14 cellular contexts compared by ENCODE assay signal in genomic region chr6:104943781-104944180, GRCh38. TPM values are rescaled to one million over a fixed set of nuclear protein-coding genes. Genes with fewer than 3 reads are reported as not detected.
DNase-seq lines count a peak whose midpoint lies in the region; ATAC-seq, FAIRE-seq and TF ChIP-seq lines count a peak whose summit lies in the region.
"Had no signal": no experiment of that assay in that cellular context is flagged by ENCODE, and none has a peak within 500 bp of the region (broad histone marks: within the 10 kb centered on the region; RNA-seq: fewer than 3 reads in every experiment).

No MANE protein-coding gene starts in this region.

- no peaks in the 10 kb centered on the region for H3K9me3 Mint-ChIP-seq in activated naive CD4-positive, alpha-beta T cell treated with anti-CD3 and anti-CD28 coated beads for 36 hours
- H3K9me3 Mint-ChIP-seq in activated naive CD4-positive, alpha-beta T cell treated with anti-CD3 and anti-CD28 coated beads, Interleukin-2, amount 50 U/mL, for 72 hours: no peaks in the 10 kb centered on the region
- H3K9me3 Mint-ChIP-seq in WTC11: no peaks in the 10 kb centered on the region

- no peak for ATAC-seq in activated naive CD4-positive, alpha-beta T cell treated with anti-CD3 and anti-CD28 coated beads, Interleukin-2, amount 50 U/mL, for 72 hours
- no peak for ATAC-seq in body of pancreas
- ATAC-seq in WTC11: no peak
- ATAC-seq in GM21717 (IDR thresholded peaks at IDR 0.05; ENCODE audit: unreplicated experiment): no peak

- no peak overlapping the region for H3K27ac ChIP-seq in body of pancreas
- H3K27ac ChIP-seq: dorsolateral prefrontal cortex, transverse colon had no signal

- no peaks in the 10 kb centered on the region for H3K9me3 ChIP-seq in neuron (ENCODE audit: low read length)
- H3K9me3 ChIP-seq in body of pancreas: no peaks in the 10 kb centered on the region
- H3K9me3 ChIP-seq: transverse colon had no signal

- no peak overlapping the region for H2AFZ ChIP-seq in neuron (ENCODE audit: low read depth, low read length)

- peaks cover 5% of the 10 kb centered on the region for H3K4me1 Mint-ChIP-seq in activated naive CD4-positive, alpha-beta T cell treated with anti-CD3 and anti-CD28 coated beads for 36 hours (ENCODE audit: low read depth)
- H3K4me1 Mint-ChIP-seq in WTC11: peaks cover 34% of the 10 kb centered on the region

- FAIRE-seq in colon (lab: Jason Lieb, UNC): peak; percentile 49
- FAIRE-seq: RCC 7860 had no signal

- no peak overlapping the region for H3K4me3 Mint-ChIP-seq in activated naive CD4-positive, alpha-beta T cell treated with anti-CD3 and anti-CD28 coated beads for 36 hours
- no peak overlapping the region for H3K4me3 Mint-ChIP-seq in WTC11

- peak; percentile 17 for DNase-seq in activated naive CD4-positive, alpha-beta T cell treated with anti-CD3 and anti-CD28 coated beads for 36 hours
- DNase-seq in activated naive CD4-positive, alpha-beta T cell treated with anti-CD3 and anti-CD28 coated beads, Interleukin-2, amount 50 U/mL, for 72 hours (ENCODE audit: low spot score in 2 of 2): no peak
- DNase-seq in OCI-M1 (lab: John Stamatoyannopoulos, UW): peak; percentile 62
- no peak for DNase-seq in body of pancreas
- no peak for DNase-seq in WTC11 (ENCODE audit: low spot score)
- DNase-seq: activated gamma-delta T cell, dorsolateral prefrontal cortex, hypothalamus, transverse colon had no signal

- WGBS in body of pancreas, 2 donors: 51 to 59% methylated on average over 3 of the region's 3 CpGs

- intact Hi-C loops in activated naive CD4-positive, alpha-beta T cell treated with anti-CD3 and anti-CD28 coated beads for 36 hours (cut with micrococcal nuclease): no loop called here
- intact Hi-C loops in body of pancreas (cut with DNase I): no loop called here

- H3K27ac Mint-ChIP-seq in activated naive CD4-positive, alpha-beta T cell treated with anti-CD3 and anti-CD28 coated beads for 36 hours: no peak overlapping the region
- H3K27ac Mint-ChIP-seq in activated naive CD4-positive, alpha-beta T cell treated with anti-CD3 and anti-CD28 coated beads, Interleukin-2, amount 50 U/mL, for 72 hours: no peak overlapping the region
- no peak overlapping the region for H3K27ac Mint-ChIP-seq in WTC11

- peaks cover 32% of the 10 kb centered on the region for H3K27me3 Mint-ChIP-seq in activated naive CD4-positive, alpha-beta T cell treated with anti-CD3 and anti-CD28 coated beads for 36 hours (ENCODE audit: low read depth)
- no peaks in the 10 kb centered on the region for H3K27me3 Mint-ChIP-seq in WTC11 (ENCODE audit: low read depth)

- peaks cover 3% of the 10 kb centered on the region for H3K36me3 Mint-ChIP-seq in activated naive CD4-positive, alpha-beta T cell treated with anti-CD3 and anti-CD28 coated beads for 36 hours (ENCODE audit: low read depth)
- H3K36me3 Mint-ChIP-seq in activated naive CD4-positive, alpha-beta T cell treated with anti-CD3 and anti-CD28 coated beads, Interleukin-2, amount 50 U/mL, for 72 hours: no peaks in the 10 kb centered on the region
- no peaks in the 10 kb centered on the region for H3K36me3 Mint-ChIP-seq in WTC11

- no peaks in the 10 kb centered on the region for H3K36me3 ChIP-seq in neuron (ENCODE audit: insufficient read depth, low read length)
- H3K36me3 ChIP-seq in body of pancreas (replicated peaks in 1 of 2; ENCODE audit: insufficient read depth in 1 of 2, low read depth in 2 of 2): no peaks in the 10 kb centered on the region
- H3K36me3 ChIP-seq: transverse colon had no signal

- H3K27me3 ChIP-seq in neuron (ENCODE audit: insufficient read depth, low read length) (no peaks in the 10 kb centered on the region), body of pancreas (peaks cover 0 to 16% of the 10 kb centered on the region in 2 donors)

- no peak for TF ChIP-seq CTCF in body of pancreas (IDR thresholded peaks at IDR 0.05)
- no peak for TF ChIP-seq CTCF in WTC11 (IDR thresholded peaks at IDR 0.05)

- TF ChIP-seq POLR2A in body of pancreas (IDR thresholded peaks at IDR 0.05): no peak

- POLR2A ChIA-PET in WTC11 (lab: Charles Lee): no interaction called here

- H3K4me1 ChIP-seq in neuron (ENCODE audit: insufficient read depth, low read length) (peaks cover 10% of the 10 kb centered on the region), body of pancreas (peaks cover 6% of the 10 kb centered on the region)

- CTCF ChIA-PET in activated naive CD4-positive, alpha-beta T cell treated with anti-CD3 and anti-CD28 coated beads for 36 hours (lab: Charles Lee): no interaction called here
- CTCF ChIA-PET in WTC11 (lab: Charles Lee): interaction anchor here (1.7 kb wide), 1 partner anchor 134 kb away, joined by 5 read pairs; no protein-coding TSS in a partner anchor

- peak overlapping the region; percentile 14 for H3K4me3 ChIP-seq in neuron (ENCODE audit: low read length)
- no peak overlapping the region for H3K4me3 ChIP-seq in body of pancreas
- H3K4me3 ChIP-seq: dorsolateral prefrontal cortex, transverse colon had no signal

TF ChIP-seq in WTC11, 78 proteins besides CTCF, POLR2A, EP300 and RAD21:
- TF ChIP-seq CBFB (CRISPR knock-in tag; IDR thresholded peaks at IDR 0.05; ENCODE audit: low read depth) (no peak), AFF4 (CRISPR knock-in tag; IDR thresholded peaks at IDR 0.05; ENCODE audit: borderline replicate concordance) (no peak), FOXK1 (CRISPR knock-in tag; IDR thresholded peaks at IDR 0.05) (no peak), ZBTB21 (CRISPR knock-in tag; IDR thresholded peaks at IDR 0.05; ENCODE audit: borderline replicate concordance) (no peak), NFYB (CRISPR knock-in tag; conservative IDR thresholded peaks at IDR 0.05; ENCODE audit: low read depth) (no peak), GRHL2 (CRISPR knock-in tag; IDR thresholded peaks at IDR 0.05; ENCODE audit: insufficient replicate concordance, severe bottlenecking) (no peak), SOX15 (CRISPR knock-in tag; IDR thresholded peaks at IDR 0.05) (no peak), ZNF263 (CRISPR knock-in tag; IDR thresholded peaks at IDR 0.05; ENCODE audit: low read depth) (no peak), MYBL2 (CRISPR knock-in tag; IDR thresholded peaks at IDR 0.05) (no peak)
- TF ChIP-seq, protein P1, sequence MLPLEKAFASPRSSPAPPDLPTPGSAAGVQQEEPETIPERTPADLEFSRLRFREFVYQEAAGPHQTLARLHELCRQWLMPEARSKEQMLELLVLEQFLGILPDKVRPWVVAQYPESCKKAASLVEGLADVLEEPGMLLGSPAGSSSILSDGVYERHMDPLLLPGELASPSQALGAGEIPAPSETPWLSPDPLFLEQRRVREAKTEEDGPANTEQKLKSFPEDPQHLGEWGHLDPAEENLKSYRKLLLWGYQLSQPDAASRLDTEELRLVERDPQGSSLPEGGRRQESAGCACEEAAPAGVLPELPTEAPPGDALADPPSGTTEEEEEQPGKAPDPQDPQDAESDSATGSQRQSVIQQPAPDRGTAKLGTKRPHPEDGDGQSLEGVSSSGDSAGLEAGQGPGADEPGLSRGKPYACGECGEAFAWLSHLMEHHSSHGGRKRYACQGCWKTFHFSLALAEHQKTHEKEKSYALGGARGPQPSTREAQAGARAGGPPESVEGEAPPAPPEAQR (CRISPR knock-in tag; IDR thresholded peaks at IDR 0.05): no peak
- TF ChIP-seq, protein P2, sequence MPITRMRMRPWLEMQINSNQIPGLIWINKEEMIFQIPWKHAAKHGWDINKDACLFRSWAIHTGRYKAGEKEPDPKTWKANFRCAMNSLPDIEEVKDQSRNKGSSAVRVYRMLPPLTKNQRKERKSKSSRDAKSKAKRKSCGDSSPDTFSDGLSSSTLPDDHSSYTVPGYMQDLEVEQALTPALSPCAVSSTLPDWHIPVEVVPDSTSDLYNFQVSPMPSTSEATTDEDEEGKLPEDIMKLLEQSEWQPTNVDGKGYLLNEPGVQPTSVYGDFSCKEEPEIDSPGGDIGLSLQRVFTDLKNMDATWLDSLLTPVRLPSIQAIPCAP (CRISPR knock-in tag; IDR thresholded peaks at IDR 0.05): no peak

RNA-seq across cellular contexts. Expression of gene LIN28B, which starts 13.1 kb away (rescaled TPM):
- total RNA-seq in activated naive CD4-positive, alpha-beta T cell treated with anti-CD3 and anti-CD28 coated beads for 36 hours: not detected
- not detected for total RNA-seq in activated naive CD4-positive, alpha-beta T cell treated with anti-CD3 and anti-CD28 coated beads, Interleukin-2, amount 50 U/mL, for 72 hours
- not detected for total RNA-seq in body of pancreas
- 73.4 to 82.0 TPM (median 81.9 TPM) in 3 replicates for total RNA-seq in WTC11 (2021)
- total RNA-seq: mononuclear cell, transverse colon had no signal

Comparison
In these comparisons a context has a peak if more than half of its experiments do, and no peak if none do; other contexts are left out.
1. DNase-seq: peak in activated naive CD4-positive, alpha-beta T cell treated with anti-CD3 and anti-CD28 coated beads for 36 hours (single experiment) and OCI-M1 (single experiment); none in activated naive CD4-positive, alpha-beta T cell treated with anti-CD3 and anti-CD28 coated beads, Interleukin-2, amount 50 U/mL, for 72 hours (0 of 2), body of pancreas (0 of 4) and WTC11 (single experiment).
2. RNA of gene LIN28B, which starts 13.1 kb away (total RNA-seq): 73.4 to 82.0 TPM in WTC11; not detected in activated naive CD4-positive, alpha-beta T cell treated with anti-CD3 and anti-CD28 coated beads for 36 hours, not detected in activated naive CD4-positive, alpha-beta T cell treated with anti-CD3 and anti-CD28 coated beads, Interleukin-2, amount 50 U/mL, for 72 hours and not detected in body of pancreas; every median in the first group is over 10 times any median in the second.